13 cellular contexts compared by ENCODE assay signal in genomic region chr12:27820564-27820963, GRCh38. TPM values are rescaled to one million over a fixed set of nuclear protein-coding genes. Genes with fewer than 3 reads are reported as not detected.
DNase-seq lines count a peak whose midpoint lies in the region; ATAC-seq, FAIRE-seq and TF ChIP-seq lines count a peak whose summit lies in the region.
"Had no signal": no experiment of that assay in that cellular context is flagged by ENCODE, and none has a peak within 500 bp of the region (broad histone marks: within the 10 kb centered on the region; RNA-seq: fewer than 3 reads in every experiment).

No MANE protein-coding gene starts in this region.

- no TSS peak for BruUV-seq in OCI-LY7 (replicated peaks; lab: Mats Ljungman, UMichigan)

- dilution Hi-C loops in keratinocyte (cut with MboI; ENCODE audit: extremely low pct_ligation_motif_present, low sequenced_read_pairs): no loop called here

- H3K9me2 ChIP-seq in OCI-LY7 (ENCODE audit: insufficient read depth, low read length): no peaks in the 10 kb centered on the region

- H3K79me2 ChIP-seq in OCI-LY7 (ENCODE audit: insufficient read depth, low read depth, low read length): no peaks in the 10 kb centered on the region
- H3K79me2 ChIP-seq in keratinocyte (ENCODE audit: control insufficient read depth, insufficient read depth, low read length): no peaks in the 10 kb centered on the region

- DNase-seq in OCI-LY7 (ENCODE audit: low spot score) (no peak), chondrocyte (ENCODE audit: low spot score) (no peak), keratinocyte (ENCODE audit: low read depth, low spot score) (no peak), kidney (no peak), NCI-H128 (lab: John Stamatoyannopoulos, UW; ENCODE audit: unreplicated experiment) (no peak)
- DNase-seq: NCI-H1436 treated with DMSO at 0.1 percent for 48 hours, NCI-H2081 treated with DMSO at 0.1 percent for 48 hours had no signal

- FAIRE-seq in keratinocyte (lab: Jason Lieb, UNC): no peak
- no peak for FAIRE-seq in kidney (lab: Jason Lieb, UNC)

- H3K9me3 ChIP-seq in HEK293 (ENCODE audit: control insufficient read depth, insufficient read depth, low read depth, low read length) (no peaks in the 10 kb centered on the region), OCI-LY7 (ENCODE audit: low read length) (no peaks in the 10 kb centered on the region), keratinocyte (ENCODE audit: control insufficient read depth, low read depth, low read length) (no peaks in the 10 kb centered on the region), kidney (ENCODE audit: control insufficient read depth in 1 of 2, low read length in 2 of 2) (no peaks in the 10 kb centered on the region)
- H3K9me3 ChIP-seq: BE2C had no signal

- H3K4me1 ChIP-seq in HEK293 (ENCODE audit: control insufficient read depth, insufficient read depth, low read length) (no peaks in the 10 kb centered on the region), OCI-LY7 (ENCODE audit: insufficient read depth, low read length, poor library complexity, severe bottlenecking) (peaks cover 30% of the 10 kb centered on the region), keratinocyte (ENCODE audit: control insufficient read depth, extremely low read depth, insufficient read depth, low read length) (peaks cover 31% of the 10 kb centered on the region), kidney (ENCODE audit: control insufficient read depth in 1 of 2, insufficient read depth in 1 of 2, low read depth in 1 of 2, low read length in 2 of 2) (peaks cover 0 to 2% of the 10 kb centered on the region in 2 donors)
- H3K4me1 ChIP-seq: BE2C had no signal

- POLR2A ChIA-PET in HEK293 (lab: Yijun Ruan, JAX) (no interaction called here), OCI-LY7 (lab: Charles Lee) (interaction anchor here (1.0 to 1.3 kb wide), 2 partner anchors 21 to 25 kb away, joined by 3 to 5 read pairs; no protein-coding TSS in a partner anchor)

- CTCF ChIA-PET in HEK293 (lab: Yijun Ruan, JAX) (interaction anchor here (0.6 to 1.9 kb wide), 24 partner anchors 9 to 1405 kb away, joined by 3 to 13 read pairs (median 4); no protein-coding TSS in a partner anchor), OCI-LY7 (lab: Charles Lee; ENCODE audit: unreplicated experiment) (no interaction called here)

- H3K4me2 ChIP-seq in OCI-LY7 (ENCODE audit: low read length): no peak overlapping the region
- peak overlapping the region; percentile 22 for H3K4me2 ChIP-seq in keratinocyte (ENCODE audit: control insufficient read depth, extremely low read depth, insufficient read depth, low read depth, low read length)

- H3K9me1 ChIP-seq in keratinocyte (ENCODE audit: control insufficient read depth, extremely low read depth, insufficient read depth, low read length): no peaks in the 10 kb centered on the region

- H3K27ac ChIP-seq in HEK293 (ENCODE audit: extremely low read depth, low read depth, low read length) (no peak overlapping the region), OCI-LY7 (ENCODE audit: low read depth, low read length, poor library complexity, severe bottlenecking) (no peak overlapping the region), keratinocyte (ENCODE audit: control insufficient read depth, insufficient read depth, low read length) (peak overlapping the region; percentile 94), kidney (ENCODE audit: low read depth in 2 of 2, low read length in 2 of 2) (no peak overlapping the region)

- TF ChIP-seq CTCF in HEK293 (tag by site-specific recombination; IDR thresholded peaks at IDR 0.05) (no peak), OCI-LY7 (conservative IDR thresholded peaks at IDR 0.05; ENCODE audit: low read length) (no peak), chondrocyte (IDR thresholded peaks at IDR 0.05) (no peak), keratinocyte (optimal IDR thresholded peaks at IDR 0.05 in 1 of 3, IDR thresholded peaks at IDR 0.05 in 1 of 3, conservative IDR thresholded peaks at IDR 0.05 in 1 of 3; ENCODE audit: extremely low read depth in 1 of 3, insufficient read depth in 2 of 3, low read length in 3 of 3) (no peak), kidney (IDR thresholded peaks at IDR 0.05; ENCODE audit: borderline replicate concordance, extremely low read depth, insufficient read depth) (no peak)

- no peak overlapping the region for H3K4me3 ChIP-seq in HEK293 (ENCODE audit: low read depth, low read length)
- H3K4me3 ChIP-seq in OCI-LY7 (ENCODE audit: low read depth, low read length, poor library complexity, severe bottlenecking): no peak overlapping the region
- H3K4me3 ChIP-seq in keratinocyte (ENCODE audit: control insufficient read depth in 2 of 3, extremely low read depth in 1 of 3, insufficient read depth in 2 of 3, low read depth in 1 of 3, low read length in 3 of 3): no peak overlapping the region
- H3K4me3 ChIP-seq in kidney (ENCODE audit: low read length in 2 of 2): no peak overlapping the region

- intact Hi-C loops in OCI-LY7 (cut with micrococcal nuclease; ENCODE audit: unreplicated experiment) (no loop called here), kidney (cut with DNase I) (no loop called here)

- H3K4me3 Mint-ChIP-seq in chondrocyte (ENCODE audit: unreplicated experiment): no peak overlapping the region
- no peak overlapping the region for H3K4me3 Mint-ChIP-seq in stimulated activated memory B cell treated with anti-CD40 and anti-IgM and Interleukin-4, amounts not matched to agents 10 μg/mL and 1 μg/mL and 100 μg/mL, for 72 hours

- H4K20me1 ChIP-seq in OCI-LY7 (ENCODE audit: insufficient read depth, low read length): no peaks in the 10 kb centered on the region
- no peaks in the 10 kb centered on the region for H4K20me1 ChIP-seq in keratinocyte (ENCODE audit: control insufficient read depth, extremely low read depth, insufficient read depth, low read length)

- peaks cover 5% of the 10 kb centered on the region for H3K4me1 Mint-ChIP-seq in chondrocyte (ENCODE audit: low read depth)
- H3K4me1 Mint-ChIP-seq in stimulated activated memory B cell treated with anti-CD40 and anti-IgM and Interleukin-4, amounts not matched to agents 10 μg/mL and 1 μg/mL and 100 μg/mL, for 72 hours: peaks cover 41% of the 10 kb centered on the region

- H3K27me3 Mint-ChIP-seq in chondrocyte (ENCODE audit: low read depth): no peaks in the 10 kb centered on the region
- no peaks in the 10 kb centered on the region for H3K27me3 Mint-ChIP-seq in stimulated activated memory B cell treated with anti-CD40 and anti-IgM and Interleukin-4, amounts not matched to agents 10 μg/mL and 1 μg/mL and 100 μg/mL, for 72 hours
- H3K27me3 Mint-ChIP-seq: CD4-positive, alpha-beta T cell had no signal

- peak overlapping the region; percentile 29 for H3K27ac Mint-ChIP-seq in chondrocyte (ENCODE audit: unreplicated experiment)
- H3K27ac Mint-ChIP-seq in stimulated activated memory B cell treated with anti-CD40 and anti-IgM and Interleukin-4, amounts not matched to agents 10 μg/mL and 1 μg/mL and 100 μg/mL, for 72 hours: no peak overlapping the region

- H3K9ac ChIP-seq in keratinocyte (ENCODE audit: control insufficient read depth, extremely low read depth, insufficient read depth, low read length) (peak overlapping the region; percentile 72), kidney (ENCODE audit: low read length in 2 of 2) (no peak overlapping the region)

- H3K36me3 Mint-ChIP-seq in chondrocyte (ENCODE audit: low read depth): no peaks in the 10 kb centered on the region
- no peaks in the 10 kb centered on the region for H3K36me3 Mint-ChIP-seq in stimulated activated memory B cell treated with anti-CD40 and anti-IgM and Interleukin-4, amounts not matched to agents 10 μg/mL and 1 μg/mL and 100 μg/mL, for 72 hours

- no peaks in the 10 kb centered on the region for H3K36me3 ChIP-seq in HEK293 (ENCODE audit: control insufficient read depth in 2 of 2, insufficient read depth in 1 of 2, low read length in 2 of 2)
- H3K36me3 ChIP-seq in OCI-LY7 (ENCODE audit: insufficient read depth, low read length): no peaks in the 10 kb centered on the region
- no peaks in the 10 kb centered on the region for H3K36me3 ChIP-seq in keratinocyte (ENCODE audit: control insufficient read depth in 2 of 2, extremely low read depth in 1 of 2, insufficient read depth in 2 of 2, low read length in 2 of 2)
- H3K36me3 ChIP-seq in kidney (ENCODE audit: control insufficient read depth in 1 of 2, insufficient read depth in 2 of 2, low read length in 2 of 2): no peaks in the 10 kb centered on the region
- H3K36me3 ChIP-seq: BE2C had no signal

- no peaks in the 10 kb centered on the region for H3K27me3 ChIP-seq in keratinocyte (ENCODE audit: control insufficient read depth, extremely low read depth, insufficient read depth, low read length)

- ATAC-seq in stimulated activated memory B cell treated with anti-CD40 and anti-IgM and Interleukin-4, amounts not matched to agents 10 μg/mL and 1 μg/mL and 100 μg/mL, for 72 hours: no peak

- no peaks in the 10 kb centered on the region for H3K9me3 Mint-ChIP-seq in chondrocyte (ENCODE audit: low read depth)
- H3K9me3 Mint-ChIP-seq in stimulated activated memory B cell treated with anti-CD40 and anti-IgM and Interleukin-4, amounts not matched to agents 10 μg/mL and 1 μg/mL and 100 μg/mL, for 72 hours: no peaks in the 10 kb centered on the region
- H3K9me3 Mint-ChIP-seq: CD4-positive, alpha-beta T cell had no signal

- H2AFZ ChIP-seq in OCI-LY7 (ENCODE audit: low read length): peak overlapping the region; percentile 17; the same call in 1 of the 2 replicates
- H2AFZ ChIP-seq in keratinocyte (ENCODE audit: control insufficient read depth, low read length): peak overlapping the region; percentile 85

RNA-seq across cellular contexts. Expression of gene MANSC4, which starts 40.5 kb away (rescaled TPM):
- total RNA-seq in OCI-LY7 (2014; rRNA removed; shearing (Covaris generic)): not detected in 2 replicates
- total RNA-seq in OCI-LY7 (2022) (not detected in 2 replicates), chondrocyte (not detected in 3 replicates), kidney (not detected)
- polyA plus RNA-seq in keratinocyte (0.18 to 0.67 TPM (median 0.59 TPM) in 3 replicates), kidney (ENCODE audit: insufficient read depth, low read depth, low replicate concordance) (not detected)
- not detected for polyA plus RNA-seq in keratinocyte (2011; ENCODE audit: low read depth)
- 0.12 and 0.27 TPM in 2 replicates for polyA plus RNA-seq in keratinocyte (2011; cell fraction: cytosol; rRNA removed)
- 0.36 and 0.48 TPM in 2 replicates for polyA plus RNA-seq in keratinocyte (2011; cell fraction: nucleus; rRNA removed)
- 0.58 TPM in 1 of 2 replicates, not detected in the other for polyA plus RNA-seq in keratinocyte (2012; ENCODE audit: low replicate concordance)
- 0.23 to 0.29 TPM in 2 of 3 replicates, not detected in the other for polyA minus RNA-seq in keratinocyte
- not detected for polyA minus RNA-seq in keratinocyte (2011; cell fraction: cytosol; rRNA and poly(A)+ RNA removed)
- not detected in 2 replicates for polyA minus RNA-seq in keratinocyte (2011; cell fraction: nucleus; rRNA and poly(A)+ RNA removed)
- total RNA-seq: CD4-positive, alpha-beta T cell; H7 had no signal
- polyA plus RNA-seq: AG04450 had no signal

RNA-seq across cellular contexts. Expression of gene KLHL42, which starts 40.5 kb away (rescaled TPM):
- 19.5 and 24.2 TPM in 2 replicates for total RNA-seq in OCI-LY7 (2014; rRNA removed; shearing (Covaris generic))
- total RNA-seq in OCI-LY7 (2022): 20.9 and 25.2 TPM in 2 replicates
- total RNA-seq in chondrocyte: 27.7 to 31.9 TPM (median 28.8 TPM) in 3 replicates
- 18.6 to 27.2 TPM (median 20.6 TPM) in 3 replicates for polyA plus RNA-seq in keratinocyte
- 5.8 TPM for polyA plus RNA-seq in keratinocyte (2011; ENCODE audit: low read depth)
- 11.0 and 13.2 TPM in 2 replicates for polyA plus RNA-seq in keratinocyte (2011; cell fraction: cytosol; rRNA removed)
- polyA plus RNA-seq in keratinocyte (2011; cell fraction: nucleus; rRNA removed): 36.8 and 38.9 TPM in 2 replicates
- polyA plus RNA-seq in keratinocyte (2012; ENCODE audit: low replicate concordance): 7.6 and 16.1 TPM in 2 replicates
- 39.5 to 50.3 TPM (median 49.5 TPM) in 3 replicates for polyA minus RNA-seq in keratinocyte
- polyA minus RNA-seq in keratinocyte (2011; cell fraction: cytosol; rRNA and poly(A)+ RNA removed): 30.9 TPM
- polyA minus RNA-seq in keratinocyte (2011; cell fraction: nucleus; rRNA and poly(A)+ RNA removed): 39.6 and 47.2 TPM in 2 replicates
- 21.2 TPM for total RNA-seq in kidney
- polyA plus RNA-seq in kidney (ENCODE audit: insufficient read depth, low read depth, low replicate concordance): 6.6 TPM
